ENCODE assay signal across 1 cellular context in the genomic region with DNA sequence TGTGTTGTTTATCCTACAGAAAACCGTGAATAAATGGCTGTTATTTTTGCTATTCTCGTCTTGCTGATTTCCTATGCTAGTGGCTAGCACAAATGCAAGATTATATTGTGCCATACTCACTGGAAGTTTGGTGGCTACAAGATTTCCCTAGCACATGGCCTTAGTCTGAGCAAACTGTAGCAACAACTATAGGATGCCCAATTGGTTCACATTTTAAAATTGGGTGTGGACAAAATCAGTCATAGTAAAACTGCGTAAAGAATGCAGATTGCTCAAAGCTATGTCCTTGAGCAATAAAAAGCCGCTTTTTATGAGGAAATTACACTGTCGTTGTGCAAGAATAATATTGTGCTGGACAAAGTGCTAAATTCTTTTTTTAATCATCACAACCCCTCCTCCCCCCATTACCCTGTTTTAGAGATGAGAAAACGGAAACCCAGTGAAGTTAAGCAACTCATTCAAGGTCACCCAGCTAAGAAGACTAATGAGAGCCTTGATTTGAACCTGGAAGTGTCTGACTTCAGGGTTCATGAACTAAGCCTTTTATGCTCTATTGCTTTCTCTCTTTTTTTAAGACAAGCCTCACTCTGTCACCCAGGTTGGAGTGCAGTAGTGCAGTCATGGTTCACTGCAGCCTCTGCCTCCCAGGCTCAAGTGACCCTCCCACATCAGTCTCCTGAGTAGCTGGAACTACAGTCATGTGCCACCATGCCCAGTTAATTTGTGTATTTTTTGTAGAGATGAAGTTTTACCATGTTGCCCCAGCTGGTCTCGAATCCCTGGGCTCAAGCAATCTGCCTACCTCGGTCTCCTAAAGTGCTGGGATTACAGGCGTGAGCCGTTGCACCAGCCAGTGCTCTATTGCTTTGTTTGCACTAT.
TF ChIP-seq lines count a peak whose summit lies in the region.

No MANE protein-coding gene starts in this region.

TF ChIP-seq in HEK293, 187 proteins besides CTCF, POLR2A, EP300 and RAD21 (continued from another document):
- TF ChIP-seq, protein P1, sequence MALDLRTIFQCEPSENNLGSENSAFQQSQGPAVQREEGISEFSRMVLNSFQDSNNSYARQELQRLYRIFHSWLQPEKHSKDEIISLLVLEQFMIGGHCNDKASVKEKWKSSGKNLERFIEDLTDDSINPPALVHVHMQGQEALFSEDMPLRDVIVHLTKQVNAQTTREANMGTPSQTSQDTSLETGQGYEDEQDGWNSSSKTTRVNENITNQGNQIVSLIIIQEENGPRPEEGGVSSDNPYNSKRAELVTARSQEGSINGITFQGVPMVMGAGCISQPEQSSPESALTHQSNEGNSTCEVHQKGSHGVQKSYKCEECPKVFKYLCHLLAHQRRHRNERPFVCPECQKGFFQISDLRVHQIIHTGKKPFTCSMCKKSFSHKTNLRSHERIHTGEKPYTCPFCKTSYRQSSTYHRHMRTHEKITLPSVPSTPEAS (tag by site-specific recombination; IDR thresholded peaks at IDR 0.05) = no peak
- TF ChIP-seq ZNF585B (tag by site-specific recombination; IDR thresholded peaks at IDR 0.05) = no peak
- no peak for TF ChIP-seq ZNF211 (tag by site-specific recombination; IDR thresholded peaks at IDR 0.05; ENCODE audit: low read depth)
- TF ChIP-seq ZBTB48 (tag by site-specific recombination; IDR thresholded peaks at IDR 0.05) = 0 out of 2 replicates have a peak, but pooled peaks have one; percentile 42
- TF ChIP-seq ZNF621 (tag by site-specific recombination; IDR thresholded peaks at IDR 0.05) = no peak
- no peak for TF ChIP-seq ZNF354C (tag by site-specific recombination; IDR thresholded peaks at IDR 0.05; ENCODE audit: borderline replicate concordance, low read depth)
- no peak for TF ChIP-seq ZNF701 (tag by site-specific recombination; IDR thresholded peaks at IDR 0.05)
- no peak for TF ChIP-seq ZNF2 (tag by site-specific recombination; IDR thresholded peaks at IDR 0.05)
- no peak for TF ChIP-seq BCL11B (tag by site-specific recombination; IDR thresholded peaks at IDR 0.05; ENCODE audit: low read depth)
- no peak for TF ChIP-seq ZNF529 (tag by site-specific recombination; IDR thresholded peaks at IDR 0.05; ENCODE audit: insufficient replicate concordance)
- TF ChIP-seq, protein P2, sequence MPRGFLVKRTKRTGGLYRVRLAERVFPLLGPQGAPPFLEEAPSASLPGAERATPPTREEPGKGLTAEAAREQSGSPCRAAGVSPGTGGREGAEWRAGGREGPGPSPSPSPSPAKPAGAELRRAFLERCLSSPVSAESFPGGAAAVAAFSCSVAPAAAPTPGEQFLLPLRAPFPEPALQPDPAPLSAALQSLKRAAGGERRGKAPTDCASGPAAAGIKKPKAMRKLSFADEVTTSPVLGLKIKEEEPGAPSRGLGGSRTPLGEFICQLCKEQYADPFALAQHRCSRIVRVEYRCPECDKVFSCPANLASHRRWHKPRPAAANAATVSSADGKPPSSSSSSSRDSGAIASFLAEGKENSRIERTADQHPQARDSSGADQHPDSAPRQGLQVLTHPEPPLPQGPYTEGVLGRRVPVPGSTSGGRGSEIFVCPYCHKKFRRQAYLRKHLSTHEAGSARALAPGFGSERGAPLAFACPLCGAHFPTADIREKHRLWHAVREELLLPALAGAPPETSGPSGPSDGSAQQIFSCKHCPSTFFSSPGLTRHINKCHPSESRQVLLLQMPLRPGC (tag by site-specific recombination; IDR thresholded peaks at IDR 0.05) = no peak
- TF ChIP-seq ZNF596 (tag by site-specific recombination; IDR thresholded peaks at IDR 0.05) = no peak
- TF ChIP-seq ZNF23 (tag by site-specific recombination; IDR thresholded peaks at IDR 0.05; ENCODE audit: borderline replicate concordance) = no peak
- TF ChIP-seq ZNF623 (tag by site-specific recombination; IDR thresholded peaks at IDR 0.05) = no peak
- no peak for TF ChIP-seq ZNF202 (tag by site-specific recombination; IDR thresholded peaks at IDR 0.05; ENCODE audit: borderline replicate concordance)
- TF ChIP-seq ZNF654 (tag by site-specific recombination; IDR thresholded peaks at IDR 0.05; ENCODE audit: low read depth) = no peak
- TF ChIP-seq ZNF423 (tag by site-specific recombination; IDR thresholded peaks at IDR 0.05) = 0 out of 2 replicates have a peak, but pooled peaks have one; percentile 7
- TF ChIP-seq ZNF394 (tag by site-specific recombination; IDR thresholded peaks at IDR 0.05; ENCODE audit: borderline replicate concordance) = 0 out of 2 replicates have a peak, but pooled peaks have one; percentile 27
- TF ChIP-seq ZSCAN23 (tag by site-specific recombination; IDR thresholded peaks at IDR 0.05) = no peak
- TF ChIP-seq, protein P3, sequence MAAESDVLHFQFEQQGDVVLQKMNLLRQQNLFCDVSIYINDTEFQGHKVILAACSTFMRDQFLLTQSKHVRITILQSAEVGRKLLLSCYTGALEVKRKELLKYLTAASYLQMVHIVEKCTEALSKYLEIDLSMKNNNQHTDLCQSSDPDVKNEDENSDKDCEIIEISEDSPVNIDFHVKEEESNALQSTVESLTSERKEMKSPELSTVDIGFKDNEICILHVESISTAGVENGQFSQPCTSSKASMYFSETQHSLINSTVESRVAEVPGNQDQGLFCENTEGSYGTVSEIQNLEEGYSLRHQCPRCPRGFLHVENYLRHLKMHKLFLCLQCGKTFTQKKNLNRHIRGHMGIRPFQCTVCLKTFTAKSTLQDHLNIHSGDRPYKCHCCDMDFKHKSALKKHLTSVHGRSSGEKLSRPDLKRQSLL (tag by site-specific recombination; IDR thresholded peaks at IDR 0.05) = no peak
- TF ChIP-seq SP3 (tag by site-specific recombination; IDR thresholded peaks at IDR 0.05) = 0 out of 2 replicates have a peak, but pooled peaks have one; percentile 21
- no peak for TF ChIP-seq ZNF664 (tag by site-specific recombination; IDR thresholded peaks at IDR 0.05)
- no peak for TF ChIP-seq ZNF658 (tag by site-specific recombination; IDR thresholded peaks at IDR 0.05)
- TF ChIP-seq RBAK (tag by site-specific recombination; IDR thresholded peaks at IDR 0.05) = no peak
- TF ChIP-seq FEZF1 (tag by site-specific recombination; IDR thresholded peaks at IDR 0.05) = peak; percentile 43
- TF ChIP-seq ZBTB21 (tag by site-specific recombination; IDR thresholded peaks at IDR 0.05) = no peak
- TF ChIP-seq YY1 (tag by site-specific recombination; IDR thresholded peaks at IDR 0.05) = no peak
- TF ChIP-seq KLF1 (tag by site-specific recombination; IDR thresholded peaks at IDR 0.05) = peak; percentile 11; the same call in 1 of the 2 replicates
- TF ChIP-seq, protein P4, sequence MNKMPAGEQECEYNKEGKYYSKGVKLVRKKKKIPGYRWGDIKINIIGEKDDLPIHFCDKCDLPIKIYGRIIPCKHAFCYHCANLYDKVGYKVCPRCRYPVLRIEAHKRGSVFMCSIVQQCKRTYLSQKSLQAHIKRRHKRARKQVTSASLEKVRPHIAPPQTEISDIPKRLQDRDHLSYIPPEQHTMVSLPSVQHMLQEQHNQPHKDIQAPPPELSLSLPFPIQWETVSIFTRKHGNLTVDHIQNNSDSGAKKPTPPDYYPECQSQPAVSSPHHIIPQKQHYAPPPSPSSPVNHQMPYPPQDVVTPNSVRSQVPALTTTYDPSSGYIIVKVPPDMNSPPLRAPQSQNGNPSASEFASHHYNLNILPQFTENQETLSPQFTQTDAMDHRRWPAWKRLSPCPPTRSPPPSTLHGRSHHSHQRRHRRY (tag by site-specific recombination; IDR thresholded peaks at IDR 0.05) = no peak
- TF ChIP-seq ZNF558 (tag by site-specific recombination; IDR thresholded peaks at IDR 0.05) = no peak
- TF ChIP-seq, protein P5, sequence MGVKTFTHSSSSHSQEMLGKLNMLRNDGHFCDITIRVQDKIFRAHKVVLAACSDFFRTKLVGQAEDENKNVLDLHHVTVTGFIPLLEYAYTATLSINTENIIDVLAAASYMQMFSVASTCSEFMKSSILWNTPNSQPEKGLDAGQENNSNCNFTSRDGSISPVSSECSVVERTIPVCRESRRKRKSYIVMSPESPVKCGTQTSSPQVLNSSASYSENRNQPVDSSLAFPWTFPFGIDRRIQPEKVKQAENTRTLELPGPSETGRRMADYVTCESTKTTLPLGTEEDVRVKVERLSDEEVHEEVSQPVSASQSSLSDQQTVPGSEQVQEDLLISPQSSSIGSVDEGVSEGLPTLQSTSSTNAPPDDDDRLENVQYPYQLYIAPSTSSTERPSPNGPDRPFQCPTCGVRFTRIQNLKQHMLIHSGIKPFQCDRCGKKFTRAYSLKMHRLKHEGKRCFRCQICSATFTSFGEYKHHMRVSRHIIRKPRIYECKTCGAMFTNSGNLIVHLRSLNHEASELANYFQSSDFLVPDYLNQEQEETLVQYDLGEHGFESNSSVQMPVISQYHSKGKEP (tag by site-specific recombination; IDR thresholded peaks at IDR 0.05) = no peak
- TF ChIP-seq ZNF324 (tag by site-specific recombination; IDR thresholded peaks at IDR 0.05) = no peak
- no peak for TF ChIP-seq KLF10 (tag by site-specific recombination; IDR thresholded peaks at IDR 0.05)
- TF ChIP-seq, protein P6, sequence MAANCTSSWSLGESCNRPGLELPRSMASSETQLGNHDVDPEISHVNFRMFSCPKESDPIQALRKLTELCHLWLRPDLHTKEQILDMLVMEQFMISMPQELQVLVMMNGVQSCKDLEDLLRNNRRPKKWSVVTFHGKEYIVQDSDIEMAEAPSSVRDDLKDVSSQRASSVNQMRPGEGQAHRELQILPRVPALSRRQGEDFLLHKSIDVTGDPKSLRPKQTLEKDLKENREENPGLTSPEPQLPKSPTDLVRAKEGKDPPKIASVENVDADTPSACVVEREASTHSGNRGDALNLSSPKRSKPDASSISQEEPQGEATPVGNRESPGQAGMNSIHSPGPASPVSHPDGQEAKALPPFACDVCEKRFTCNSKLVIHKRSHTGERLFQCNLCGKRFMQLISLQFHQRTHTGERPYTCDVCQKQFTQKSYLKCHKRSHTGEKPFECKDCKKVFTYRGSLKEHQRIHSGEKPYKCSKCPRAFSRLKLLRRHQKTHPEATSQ (tag by site-specific recombination; IDR thresholded peaks at IDR 0.05) = no peak
- no peak for TF ChIP-seq ZNF169 (tag by site-specific recombination; IDR thresholded peaks at IDR 0.05)
- no peak for TF ChIP-seq ZNF843 (tag by site-specific recombination; IDR thresholded peaks at IDR 0.05)
- no peak for TF ChIP-seq ZNF391 (tag by site-specific recombination; IDR thresholded peaks at IDR 0.05; ENCODE audit: borderline replicate concordance, low read depth)
- TF ChIP-seq GLI4 (tag by site-specific recombination; IDR thresholded peaks at IDR 0.05) = no peak
